In genomic region chr6:82362868-82363267, GRCh38 we compare ENCODE assay signal across 9 cellular contexts. TPM values are rescaled to one million over a fixed set of nuclear protein-coding genes. Genes with fewer than 3 reads are reported as not detected.
DNase-seq lines count a peak whose midpoint lies in the region; ATAC-seq and TF ChIP-seq lines count a peak whose summit lies in the region.
"Had no signal": no experiment of that assay in that cellular context is flagged by ENCODE, and none has a peak within 500 bp of the region (broad histone marks: within the 10 kb centered on the region; RNA-seq: fewer than 3 reads in every experiment).

No MANE protein-coding gene starts in this region.

- H3K27me3 ChIP-seq in BJ (ENCODE audit: control insufficient read depth, insufficient read depth, low read length): no peaks in the 10 kb centered on the region
- peaks cover 24% of the 10 kb centered on the region for H3K27me3 ChIP-seq in neuron (ENCODE audit: insufficient read depth, low read length)

- H3K36me3 ChIP-seq in BJ (ENCODE audit: control insufficient read depth, insufficient read depth, low read length) (peaks cover 7% of the 10 kb centered on the region), neuron (ENCODE audit: insufficient read depth, low read length) (no peaks in the 10 kb centered on the region)

- H3K4me3 ChIP-seq in BJ (ENCODE audit: low read depth, low read length) (peak overlapping the region; percentile 96), epithelial cell of esophagus (ENCODE audit: low read length) (peak overlapping the region; percentile 76), neuron (ENCODE audit: low read length) (peak overlapping the region; percentile 58)

- H3K4me1 ChIP-seq in neuron (ENCODE audit: insufficient read depth, low read length): peaks cover 7% of the 10 kb centered on the region

- POLR2A ChIA-PET in BJ (lab: Charles Lee): interaction anchor here (0.6 to 0.8 kb wide), 2 partner anchors 23 to 25 kb away, joined by 4 to 11 read pairs; no protein-coding TSS in a partner anchor

- DNase-seq in BJ (ENCODE audit: low read depth) (peak; percentile 89), NCI-H82 (lab: John Stamatoyannopoulos, UW) (peak; percentile 26), epithelial cell of esophagus (ENCODE audit: low read depth) (peak; percentile 55), globus pallidus (ENCODE audit: low spot score) (no peak)

- no peaks in the 10 kb centered on the region for H3K9me3 ChIP-seq in neuron (ENCODE audit: low read length)

- H2AFZ ChIP-seq in neuron (ENCODE audit: low read depth, low read length): peak overlapping the region; percentile 98

- TF ChIP-seq CTCF in BJ (IDR thresholded peaks at IDR 0.05; ENCODE audit: insufficient read depth, low read depth, low read length) (no peak), epithelial cell of esophagus (IDR thresholded peaks at IDR 0.05; ENCODE audit: insufficient read depth, low read depth, low read length, missing control alignments) (no peak)

- CTCF ChIA-PET in BJ (lab: Yijun Ruan, JAX): interaction anchor here (0.6 to 2.5 kb wide), 9 partner anchors 15 to 702 kb away, joined by 3 to 8 read pairs (median 4); partner anchors contain the start of gene UBE3D

- no peak for ATAC-seq in GM21737 (IDR thresholded peaks at IDR 0.05; ENCODE audit: unreplicated experiment)
- no peak for ATAC-seq in HG03045 (IDR thresholded peaks at IDR 0.05; ENCODE audit: unreplicated experiment)
- ATAC-seq in HG02610 (IDR thresholded peaks at IDR 0.05; ENCODE audit: unreplicated experiment): no peak

RNA-seq across cellular contexts. Expression of gene TPBG, which starts 0.7 kb away (rescaled TPM):
- polyA plus RNA-seq in BJ (2011; rRNA removed): 101 and 104 TPM in 2 replicates
- 31.3 and 33.9 TPM in 2 replicates for polyA minus RNA-seq in BJ (2011; rRNA and poly(A)+ RNA removed)
- polyA plus RNA-seq: IgD-negative memory B cell had no signal
